ENCODE assay signal across 1 cellular context in the genomic region with DNA sequence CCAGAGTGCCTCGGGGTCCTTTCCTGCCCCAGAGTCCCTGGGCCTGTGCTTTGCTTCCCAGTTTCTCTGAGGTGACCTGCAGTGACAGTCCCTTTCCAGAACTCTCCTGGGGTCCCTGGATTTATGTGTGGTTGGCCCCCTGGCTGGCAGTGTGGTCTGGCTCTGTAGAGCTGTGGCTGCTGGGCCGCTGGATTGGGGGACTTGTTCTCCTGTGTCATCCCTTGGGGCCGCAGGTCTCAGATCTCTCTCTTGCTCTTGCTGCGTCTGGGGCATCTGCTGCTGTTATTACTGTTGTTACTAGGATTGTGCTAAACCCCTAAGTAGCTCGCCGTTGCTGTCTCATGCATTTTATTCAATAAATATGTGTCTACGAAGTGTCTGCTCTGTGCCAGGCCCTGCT.
TF ChIP-seq lines count a peak whose summit lies in the region.

No MANE protein-coding gene starts in this region.

TF ChIP-seq in SK-N-SH, 30 proteins besides CTCF, POLR2A, EP300 and RAD21 (continued from another document):
- TF ChIP-seq, protein P1, sequence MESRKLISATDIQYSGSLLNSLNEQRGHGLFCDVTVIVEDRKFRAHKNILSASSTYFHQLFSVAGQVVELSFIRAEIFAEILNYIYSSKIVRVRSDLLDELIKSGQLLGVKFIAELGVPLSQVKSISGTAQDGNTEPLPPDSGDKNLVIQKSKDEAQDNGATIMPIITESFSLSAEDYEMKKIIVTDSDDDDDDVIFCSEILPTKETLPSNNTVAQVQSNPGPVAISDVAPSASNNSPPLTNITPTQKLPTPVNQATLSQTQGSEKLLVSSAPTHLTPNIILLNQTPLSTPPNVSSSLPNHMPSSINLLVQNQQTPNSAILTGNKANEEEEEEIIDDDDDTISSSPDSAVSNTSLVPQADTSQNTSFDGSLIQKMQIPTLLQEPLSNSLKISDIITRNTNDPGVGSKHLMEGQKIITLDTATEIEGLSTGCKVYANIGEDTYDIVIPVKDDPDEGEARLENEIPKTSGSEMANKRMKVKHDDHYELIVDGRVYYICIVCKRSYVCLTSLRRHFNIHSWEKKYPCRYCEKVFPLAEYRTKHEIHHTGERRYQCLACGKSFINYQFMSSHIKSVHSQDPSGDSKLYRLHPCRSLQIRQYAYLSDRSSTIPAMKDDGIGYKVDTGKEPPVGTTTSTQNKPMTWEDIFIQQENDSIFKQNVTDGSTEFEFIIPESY (IDR thresholded peaks at IDR 0.05; ENCODE audit: borderline replicate concordance, low read depth), result no peak
- no peak for TF ChIP-seq SIN3A (IDR thresholded peaks at IDR 0.05; ENCODE audit: borderline replicate concordance, low read depth, low read length)
- TF ChIP-seq FOXM1 (IDR thresholded peaks at IDR 0.05; ENCODE audit: low read depth), result no peak
- TF ChIP-seq, protein P2, sequence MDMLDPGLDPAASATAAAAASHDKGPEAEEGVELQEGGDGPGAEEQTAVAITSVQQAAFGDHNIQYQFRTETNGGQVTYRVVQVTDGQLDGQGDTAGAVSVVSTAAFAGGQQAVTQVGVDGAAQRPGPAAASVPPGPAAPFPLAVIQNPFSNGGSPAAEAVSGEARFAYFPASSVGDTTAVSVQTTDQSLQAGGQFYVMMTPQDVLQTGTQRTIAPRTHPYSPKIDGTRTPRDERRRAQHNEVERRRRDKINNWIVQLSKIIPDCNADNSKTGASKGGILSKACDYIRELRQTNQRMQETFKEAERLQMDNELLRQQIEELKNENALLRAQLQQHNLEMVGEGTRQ (IDR thresholded peaks at IDR 0.05; ENCODE audit: borderline replicate concordance, low read depth, low read length), result no peak
- TF ChIP-seq, protein P3, sequence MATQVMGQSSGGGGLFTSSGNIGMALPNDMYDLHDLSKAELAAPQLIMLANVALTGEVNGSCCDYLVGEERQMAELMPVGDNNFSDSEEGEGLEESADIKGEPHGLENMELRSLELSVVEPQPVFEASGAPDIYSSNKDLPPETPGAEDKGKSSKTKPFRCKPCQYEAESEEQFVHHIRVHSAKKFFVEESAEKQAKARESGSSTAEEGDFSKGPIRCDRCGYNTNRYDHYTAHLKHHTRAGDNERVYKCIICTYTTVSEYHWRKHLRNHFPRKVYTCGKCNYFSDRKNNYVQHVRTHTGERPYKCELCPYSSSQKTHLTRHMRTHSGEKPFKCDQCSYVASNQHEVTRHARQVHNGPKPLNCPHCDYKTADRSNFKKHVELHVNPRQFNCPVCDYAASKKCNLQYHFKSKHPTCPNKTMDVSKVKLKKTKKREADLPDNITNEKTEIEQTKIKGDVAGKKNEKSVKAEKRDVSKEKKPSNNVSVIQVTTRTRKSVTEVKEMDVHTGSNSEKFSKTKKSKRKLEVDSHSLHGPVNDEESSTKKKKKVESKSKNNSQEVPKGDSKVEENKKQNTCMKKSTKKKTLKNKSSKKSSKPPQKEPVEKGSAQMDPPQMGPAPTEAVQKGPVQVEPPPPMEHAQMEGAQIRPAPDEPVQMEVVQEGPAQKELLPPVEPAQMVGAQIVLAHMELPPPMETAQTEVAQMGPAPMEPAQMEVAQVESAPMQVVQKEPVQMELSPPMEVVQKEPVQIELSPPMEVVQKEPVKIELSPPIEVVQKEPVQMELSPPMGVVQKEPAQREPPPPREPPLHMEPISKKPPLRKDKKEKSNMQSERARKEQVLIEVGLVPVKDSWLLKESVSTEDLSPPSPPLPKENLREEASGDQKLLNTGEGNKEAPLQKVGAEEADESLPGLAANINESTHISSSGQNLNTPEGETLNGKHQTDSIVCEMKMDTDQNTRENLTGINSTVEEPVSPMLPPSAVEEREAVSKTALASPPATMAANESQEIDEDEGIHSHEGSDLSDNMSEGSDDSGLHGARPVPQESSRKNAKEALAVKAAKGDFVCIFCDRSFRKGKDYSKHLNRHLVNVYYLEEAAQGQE (IDR thresholded peaks at IDR 0.05; ENCODE audit: low read depth, low read length), result no peak
- no peak for TF ChIP-seq RFX5 (IDR thresholded peaks at IDR 0.05; ENCODE audit: low read length)
- TF ChIP-seq, protein P4, sequence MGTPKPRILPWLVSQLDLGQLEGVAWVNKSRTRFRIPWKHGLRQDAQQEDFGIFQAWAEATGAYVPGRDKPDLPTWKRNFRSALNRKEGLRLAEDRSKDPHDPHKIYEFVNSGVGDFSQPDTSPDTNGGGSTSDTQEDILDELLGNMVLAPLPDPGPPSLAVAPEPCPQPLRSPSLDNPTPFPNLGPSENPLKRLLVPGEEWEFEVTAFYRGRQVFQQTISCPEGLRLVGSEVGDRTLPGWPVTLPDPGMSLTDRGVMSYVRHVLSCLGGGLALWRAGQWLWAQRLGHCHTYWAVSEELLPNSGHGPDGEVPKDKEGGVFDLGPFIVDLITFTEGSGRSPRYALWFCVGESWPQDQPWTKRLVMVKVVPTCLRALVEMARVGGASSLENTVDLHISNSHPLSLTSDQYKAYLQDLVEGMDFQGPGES (IDR thresholded peaks at IDR 0.05; ENCODE audit: low read depth, low read length), result no peak
- no peak for TF ChIP-seq NFIC (IDR thresholded peaks at IDR 0.05; ENCODE audit: borderline replicate concordance)
